ENCODE assay signal across 8 cellular contexts in genomic region chr2:165401285-165401852, GRCh38.
A peak's percentile ranks its signal among the peaks of the same experiment; 100 is the strongest.
DNase-seq lines count a peak whose midpoint lies in the region; ATAC-seq and TF ChIP-seq lines count a peak whose summit lies in the region.

No MANE protein-coding gene starts in this region.

- H3K36me3 ChIP-seq in upper lobe of right lung, result no peaks in the 10 kb centered on the region

- DNase-seq in AG09309 (ENCODE audit: low read depth) (peak; percentile 64), NCI-H2196 treated with DMSO at 0.1 percent for 48 hours (lab: John Stamatoyannopoulos, UW; ENCODE audit: unreplicated experiment) (peak; percentile 51), astrocyte of the hippocampus (ENCODE audit: low read depth, low spot score) (peak; percentile 84), kidney glomerular epithelial cell (lab: John Stamatoyannopoulos, UW) (peak; percentile 49), upper lobe of right lung (no peak)
- no peak for DNase-seq in activated CD8-positive, alpha-beta memory T cell treated with anti-CD3 and anti-CD28 coated beads, Interleukin-2, amount 10 ng/mL, durations not matched to agents 7 days and 5 days

- H3K27ac Mint-ChIP-seq in activated CD8-positive, alpha-beta memory T cell treated with anti-CD3 and anti-CD28 coated beads, Interleukin-2, amount 10 ng/mL, durations not matched to agents 7 days and 5 days, result no peak overlapping the region

- no peaks in the 10 kb centered on the region for H3K36me3 Mint-ChIP-seq in activated CD8-positive, alpha-beta memory T cell treated with anti-CD3 and anti-CD28 coated beads, Interleukin-2, amount 10 ng/mL, durations not matched to agents 7 days and 5 days

- H3K27me3 ChIP-seq in upper lobe of right lung, result no peaks in the 10 kb centered on the region

- H3K9me3 ChIP-seq in upper lobe of right lung, result no peaks in the 10 kb centered on the region

- TF ChIP-seq CTCF in AG09309 (IDR thresholded peaks at IDR 0.05; ENCODE audit: control insufficient read depth, insufficient read depth, low read depth, low read length, missing control alignments), result peak; percentile 65
- TF ChIP-seq CTCF in GM12874 (IDR thresholded peaks at IDR 0.05; ENCODE audit: insufficient read depth, low read depth, low read length), result peak; percentile 46
- TF ChIP-seq CTCF in upper lobe of right lung (IDR thresholded peaks at IDR 0.05), result peak; percentile 75

- ATAC-seq in HG03139 (IDR thresholded peaks at IDR 0.05; ENCODE audit: unreplicated experiment) (peak; percentile 70), upper lobe of right lung (peak; percentile 70)
- ATAC-seq in activated CD8-positive, alpha-beta memory T cell treated with anti-CD3 and anti-CD28 coated beads, Interleukin-2, amount 10 ng/mL, durations not matched to agents 7 days and 5 days, result no peak

- CTCF ChIA-PET in activated CD8-positive, alpha-beta memory T cell treated with anti-CD3 and anti-CD28 coated beads, Interleukin-2, amount 10 ng/mL, durations not matched to agents 7 days and 5 days (lab: Charles Lee), result interaction anchor here (0.7 to 2.0 kb wide), 4 partner anchors 247 to 489 kb away, joined by 3 to 12 read pairs (median 4); no protein-coding TSS in a partner anchor

- H3K9me3 Mint-ChIP-seq in activated CD8-positive, alpha-beta memory T cell treated with anti-CD3 and anti-CD28 coated beads, Interleukin-2, amount 10 ng/mL, durations not matched to agents 7 days and 5 days (ENCODE audit: low read depth), result no peaks in the 10 kb centered on the region

- H3K4me1 ChIP-seq in upper lobe of right lung, result no peaks in the 10 kb centered on the region

- H3K4me3 Mint-ChIP-seq in activated CD8-positive, alpha-beta memory T cell treated with anti-CD3 and anti-CD28 coated beads, Interleukin-2, amount 10 ng/mL, durations not matched to agents 7 days and 5 days, result no peak overlapping the region

- H3K27me3 Mint-ChIP-seq in activated CD8-positive, alpha-beta memory T cell treated with anti-CD3 and anti-CD28 coated beads, Interleukin-2, amount 10 ng/mL, durations not matched to agents 7 days and 5 days, result peaks cover 38% of the 10 kb centered on the region

- no peak overlapping the region for H3K27ac ChIP-seq in upper lobe of right lung

- H3K4me1 Mint-ChIP-seq in activated CD8-positive, alpha-beta memory T cell treated with anti-CD3 and anti-CD28 coated beads, Interleukin-2, amount 10 ng/mL, durations not matched to agents 7 days and 5 days, result no peaks in the 10 kb centered on the region

- no peak overlapping the region for H3K4me3 ChIP-seq in AG09309 (ENCODE audit: control insufficient read depth, low read depth, low read length)
- H3K4me3 ChIP-seq in upper lobe of right lung, result no peak overlapping the region

- intact Hi-C loops in upper lobe of right lung (cut with DNase I), result loop anchor here (10.0 kb wide), 1 partner anchor 293 kb away; no protein-coding TSS in a partner anchor

Comparison
In these comparisons a context has a peak if more than half of its experiments do, and no peak if none do; other contexts are left out.
1. DNase-seq: peak in AG09309 (single experiment), NCI-H2196 treated with DMSO at 0.1 percent for 48 hours (single experiment), astrocyte of the hippocampus (single experiment) and kidney glomerular epithelial cell (single experiment); none in upper lobe of right lung (single experiment) and activated CD8-positive, alpha-beta memory T cell treated with anti-CD3 and anti-CD28 coated beads, Interleukin-2, amount 10 ng/mL, durations not matched to agents 7 days and 5 days (single experiment).
2. Peak in every context shown above with its lines, with median percentiles within 50 percentile points of each other: CTCF ChIP-seq.